8 cellular contexts compared by ENCODE assay signal in genomic region chr3:127671523-127672428, GRCh38. TPM values are rescaled to one million over a fixed set of nuclear protein-coding genes. Genes with fewer than 3 reads are reported as not detected.
A peak's percentile ranks its signal among the peaks of the same experiment; 100 is the strongest.
DNase-seq lines count a peak whose midpoint lies in the region; ATAC-seq and TF ChIP-seq lines count a peak whose summit lies in the region.

No MANE protein-coding gene starts in this region.

- CTCF ChIA-PET in naive thymus-derived CD4-positive, alpha-beta T cell (lab: Charles Lee): interaction anchor here (1.0 kb wide), 1 partner anchor 35 kb away, joined by 3 read pairs; no protein-coding TSS in a partner anchor

- H3K4me1 Mint-ChIP-seq in naive thymus-derived CD4-positive, alpha-beta T cell: peaks cover 17 to 37% (median 33%) of the 10 kb centered on the region in 7 donors

- no peaks in the 10 kb centered on the region for H3K9me3 ChIP-seq in naive thymus-derived CD4-positive, alpha-beta T cell (ENCODE audit: control insufficient read depth in 2 of 3, low read length in 3 of 3)
- H3K9me3 ChIP-seq in uterus: no peaks in the 10 kb centered on the region

- no peaks in the 10 kb centered on the region for H3K27me3 Mint-ChIP-seq in naive thymus-derived CD4-positive, alpha-beta T cell

- H3K27ac Mint-ChIP-seq in naive thymus-derived CD4-positive, alpha-beta T cell: peak overlapping the region; percentile 92 to 98 (median 97)

- peak; percentile 13 for ATAC-seq in GM19324 (IDR thresholded peaks at IDR 0.05; ENCODE audit: low FRiP score, unreplicated experiment)
- ATAC-seq in HG03460 (IDR thresholded peaks at IDR 0.05; ENCODE audit: unreplicated experiment): peak; percentile 19
- ATAC-seq in naive thymus-derived CD4-positive, alpha-beta T cell: peak; percentile 5

- no peak for TF ChIP-seq POLR2A in uterus (IDR thresholded peaks at IDR 0.05)

- in situ Hi-C loops in G401 (cut with HindIII; ENCODE audit: low sequenced_read_pairs): no loop called here

- H3K4me3 ChIP-seq in epithelial cell of esophagus (ENCODE audit: low read length): peak overlapping the region; percentile 44
- H3K4me3 ChIP-seq in naive thymus-derived CD4-positive, alpha-beta T cell (ENCODE audit: low read length): peak overlapping the region; percentile 71
- H3K4me3 ChIP-seq in uterus: peak overlapping the region; percentile 49 to 85

- peaks cover 0 to 13% (median 0%) of the 10 kb centered on the region in 3 experiments for H3K36me3 ChIP-seq in naive thymus-derived CD4-positive, alpha-beta T cell (ENCODE audit: control insufficient read depth in 2 of 3, insufficient read depth in 3 of 3, low read length in 3 of 3)
- no peaks in the 10 kb centered on the region for H3K36me3 ChIP-seq in uterus

- TF ChIP-seq CTCF in epithelial cell of esophagus (IDR thresholded peaks at IDR 0.05; ENCODE audit: insufficient read depth, low read depth, low read length, missing control alignments) (no peak), uterus (IDR thresholded peaks at IDR 0.05) (no peak)

- no peaks in the 10 kb centered on the region for H3K9me3 Mint-ChIP-seq in naive thymus-derived CD4-positive, alpha-beta T cell

- peaks cover 0 to 9% (median 3%) of the 10 kb centered on the region in 5 donors for H3K36me3 Mint-ChIP-seq in naive thymus-derived CD4-positive, alpha-beta T cell

- peaks cover 13 to 17% of the 10 kb centered on the region in 2 donors for H3K4me1 ChIP-seq in naive thymus-derived CD4-positive, alpha-beta T cell (ENCODE audit: control insufficient read depth in 2 of 2, insufficient read depth in 2 of 2, low read length in 2 of 2)
- peaks cover 0 to 7% of the 10 kb centered on the region in 2 donors for H3K4me1 ChIP-seq in uterus

- DNase-seq in AG08396 (ENCODE audit: low spot score): peak; percentile 49
- DNase-seq in activated CD4-positive, alpha-beta T cell treated with anti-CD3 and anti-CD28 coated beads, Interleukin-2, amount 50 U/mL, for 1 hour: peak; percentile 30
- no peak for DNase-seq in epithelial cell of esophagus (ENCODE audit: low read depth)
- peak in 8 of 9 donors; percentile 28 to 68 (median 40) for DNase-seq in naive thymus-derived CD4-positive, alpha-beta T cell
- DNase-seq in uterus: peak in 1 of 2 donors; percentile 45
- no peak for DNase-seq in G401 (ENCODE audit: low spot score)

- intact Hi-C loops in naive thymus-derived CD4-positive, alpha-beta T cell (cut with micrococcal nuclease): loop anchor here (1.0 to 10.0 kb wide), 18 partner anchors 25 to 1769 kb away; partner anchors contain the start of genes MCM2 (in 2 of the 2), SEC61A1 (in 2 of the 2), TPRA1 (in 2 of the 2) and ZXDC (in 2 of the 2)
- intact Hi-C loops in uterus (cut with DNase I; ENCODE audit: low total_unique reads): loop anchor here (10.0 kb wide), 1 partner anchor 77 kb away; the partner anchor contains the start of genes MCM2 and TPRA1

- peak overlapping the region; percentile 84 to 95 (median 91) for H3K4me3 Mint-ChIP-seq in naive thymus-derived CD4-positive, alpha-beta T cell

- H3K27ac ChIP-seq in naive thymus-derived CD4-positive, alpha-beta T cell (ENCODE audit: low read depth, low read length): peak overlapping the region; percentile 98
- peak overlapping the region; percentile 89 to 94 for H3K27ac ChIP-seq in uterus

- H3K27me3 ChIP-seq in naive thymus-derived CD4-positive, alpha-beta T cell (ENCODE audit: control insufficient read depth in 2 of 2, insufficient read depth in 2 of 2, low read length in 2 of 2): no peaks in the 10 kb centered on the region
- no peaks in the 10 kb centered on the region for H3K27me3 ChIP-seq in uterus

- POLR2A ChIA-PET in naive thymus-derived CD4-positive, alpha-beta T cell (lab: Charles Lee): interaction anchor here (0.5 to 3.5 kb wide), 12 partner anchors 10 to 381 kb away, joined by 3 to 13 read pairs (median 5); partner anchors contain the start of genes SEC61A1 and TPRA1

RNA-seq across cellular contexts. Expression of gene ABTB1, which starts 1.0 kb away (rescaled TPM):
- total RNA-seq in naive thymus-derived CD4-positive, alpha-beta T cell: 100 to 1,000 TPM in 4 of 5 experiments, 10 to 100 TPM in 1; 26.7 to 182 (median 124) TPM
- 10 to 100 TPM; 67.4 to 86.8 TPM for polyA plus RNA-seq in naive thymus-derived CD4-positive, alpha-beta T cell
- 10 to 100 TPM; 14.4 to 42.8 (median 28.8) TPM for total RNA-seq in uterus
- 4.0 and 4.8 TPM in 2 replicates for total RNA-seq in G401 (2014; rRNA removed; shearing (Covaris generic))

RNA-seq across cellular contexts. Expression of gene PODXL2, which starts 42.8 kb away (rescaled TPM):
- total RNA-seq in naive thymus-derived CD4-positive, alpha-beta T cell: 1 to 10 TPM; 2.2 to 5.5 (median 3.6) TPM
- 1 to 10 TPM; 3.0 to 6.5 TPM for polyA plus RNA-seq in naive thymus-derived CD4-positive, alpha-beta T cell
- total RNA-seq in uterus: 10 to 100 TPM in 1 of 4 donors, 1 to 10 TPM in 1, not detected in 2; 1.5 to 13.5 TPM
- total RNA-seq in G401 (2014; rRNA removed; shearing (Covaris generic)): 46.6 and 66.7 TPM in 2 replicates

Comparison
In these comparisons a context has a peak if more than half of its experiments do, and no peak if none do; other contexts are left out.
1. DNase-seq: peak in AG08396 (single experiment), activated CD4-positive, alpha-beta T cell treated with anti-CD3 and anti-CD28 coated beads, Interleukin-2, amount 50 U/mL, for 1 hour (single experiment) and naive thymus-derived CD4-positive, alpha-beta T cell (8 of 9); none in epithelial cell of esophagus (single experiment) and G401 (single experiment).
2. Peak in every context shown above with its lines, with median percentiles within 50 percentile points of each other: ATAC-seq and H3K4me3 ChIP-seq.